ENCODE assay signal across 34 cellular contexts in genomic region chrX:112946227-112946626, GRCh38.
"Had no signal": no experiment of that assay in that cellular context is flagged by ENCODE, and none has a peak within 500 bp of the region (broad histone marks: within the 10 kb centered on the region; RNA-seq: fewer than 3 reads in every experiment).

No MANE protein-coding gene starts in this region.

- H3K4me2 ChIP-seq: KMS-11 had no signal

- FAIRE-seq: RCC 7860 had no signal

- H3K36me3 ChIP-seq: brain microvascular endothelial cell had no signal

- H3K9ac ChIP-seq: KMS-11 had no signal

- DNase-seq: activated B cell treated with CpG ODN at 0.5 μM for 24 hours; activated CD4-positive, alpha-beta memory T cell treated with anti-CD3 and anti-CD28 coated beads for 36 hours; activated CD4-positive, alpha-beta T cell treated with anti-CD3 and anti-CD28 coated beads for 4 hours; activated CD4-positive, alpha-beta T cell treated with anti-CD3 and anti-CD28 coated beads, Interleukin-2, amount 50 U/mL, for 1 hour; activated CD4-positive, CD25-positive, alpha-beta regulatory T cell treated with anti-CD3 and anti-CD28 coated beads, Interleukin-2, amount 50 U/mL, for 72 hours; activated CD8-positive, alpha-beta memory T cell treated with anti-CD3 and anti-CD28 coated beads, Interleukin-2, amount 50 U/mL, for 4 hours; activated effector memory CD4-positive, alpha-beta T cell treated with Interleukin-2 at 50 U/mL for 16 hours; activated naive CD4-positive, alpha-beta T cell treated with anti-CD3 and anti-CD28 coated beads, Interleukin-2, amount 10 ng/mL, durations not matched to agents 7 days and 5 days; activated naive CD8-positive, alpha-beta T cell treated with anti-CD3 and anti-CD28 coated beads, Interleukin-2, amount 50 U/mL, for 24 hours; activated T-cell treated with anti-CD3 and anti-CD28 coated beads for 4 hours; activated T-cell treated with anti-CD3 and anti-CD28 coated beads, Interleukin-2, amount 50 U/mL, for 4 hours; amniotic stem cell; aorta; brain microvascular endothelial cell; central memory CD4-positive, alpha-beta T cell; MM.1S; MV-4-11; NCI-H1092; NCI-H1436 treated with DMSO at 0.1 percent for 48 hours; NCI-H1694 treated with DMSO at 0.1 percent for 48 hours; NCI-H2029; NCI-H345; NCI-H524 treated with DMSO at 0.1 percent for 48 hours; NK-92 treated with Interleukin-12 subunit alpha and Interleukin-12 subunit beta, amount 100 ng/mL, for 24 hours; PC-3; Right ventricle myocardium superior; SW 1271; T-helper 1 cell; T-helper 2 cell; T-helper 9 cell had no signal

- ATAC-seq: activated naive CD8-positive, alpha-beta T cell treated with anti-CD3 and anti-CD28 coated beads, Interleukin-2, amount 50 U/mL, for 24 hours; activated T-cell treated with anti-CD3 and anti-CD28 coated beads, Interleukin-2, amount 50 U/mL, for 4 hours; PC-3 had no signal

- H3K27me3 ChIP-seq: brain microvascular endothelial cell had no signal

- H3K27ac ChIP-seq: brain microvascular endothelial cell, KMS-11, RWPE1, VCaP had no signal
